1 cellular context compared by ENCODE assay signal in the genomic region with DNA sequence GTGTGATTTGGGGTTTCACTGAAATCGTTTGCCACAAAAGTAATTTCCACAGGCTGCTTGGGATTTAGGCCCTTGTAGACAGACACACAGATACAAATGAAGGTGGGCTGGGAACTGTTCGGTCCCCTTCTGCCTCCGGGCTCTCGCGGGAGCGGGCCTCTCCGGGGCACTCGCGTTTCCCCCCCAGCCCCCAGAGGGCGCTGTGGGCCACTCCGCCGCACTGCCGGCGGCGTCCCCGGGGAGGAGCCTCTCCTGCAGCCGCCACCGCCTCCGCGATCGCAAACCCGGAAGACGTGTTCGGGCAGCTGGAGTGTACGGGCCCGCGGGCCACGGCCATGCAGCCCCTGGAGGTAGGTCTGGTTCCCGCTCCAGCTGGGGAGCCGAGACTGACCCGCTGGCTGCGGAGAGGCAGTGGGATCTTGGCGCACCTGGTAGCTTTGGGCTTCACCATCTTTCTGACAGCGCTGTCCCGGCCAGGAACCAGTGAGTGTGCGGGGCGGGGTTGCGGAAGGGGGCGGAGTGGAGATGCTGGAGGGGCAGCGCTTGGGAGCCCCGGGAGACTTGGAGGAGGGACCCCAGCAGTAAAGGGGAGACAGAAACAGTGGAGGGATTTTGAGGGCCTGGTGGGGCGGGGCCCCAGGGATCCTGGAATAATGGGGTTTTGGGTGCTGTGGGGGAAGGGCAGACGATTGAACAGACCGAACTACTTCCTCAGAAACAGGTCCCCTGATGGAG.
TF ChIP-seq lines count a peak whose summit lies in the region.

A gene with protein sequence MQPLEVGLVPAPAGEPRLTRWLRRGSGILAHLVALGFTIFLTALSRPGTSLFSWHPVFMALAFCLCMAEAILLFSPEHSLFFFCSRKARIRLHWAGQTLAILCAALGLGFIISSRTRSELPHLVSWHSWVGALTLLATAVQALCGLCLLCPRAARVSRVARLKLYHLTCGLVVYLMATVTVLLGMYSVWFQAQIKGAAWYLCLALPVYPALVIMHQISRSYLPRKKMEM (plus strand): TSS at position 290 of the 735 bp plus-strand sequence. CDS start 46 bp downstream, at position 336.

TF ChIP-seq in HepG2, 621 proteins besides CTCF, POLR2A, EP300 and RAD21 (continued from another document and continues in another):
- TF ChIP-seq, protein P1, sequence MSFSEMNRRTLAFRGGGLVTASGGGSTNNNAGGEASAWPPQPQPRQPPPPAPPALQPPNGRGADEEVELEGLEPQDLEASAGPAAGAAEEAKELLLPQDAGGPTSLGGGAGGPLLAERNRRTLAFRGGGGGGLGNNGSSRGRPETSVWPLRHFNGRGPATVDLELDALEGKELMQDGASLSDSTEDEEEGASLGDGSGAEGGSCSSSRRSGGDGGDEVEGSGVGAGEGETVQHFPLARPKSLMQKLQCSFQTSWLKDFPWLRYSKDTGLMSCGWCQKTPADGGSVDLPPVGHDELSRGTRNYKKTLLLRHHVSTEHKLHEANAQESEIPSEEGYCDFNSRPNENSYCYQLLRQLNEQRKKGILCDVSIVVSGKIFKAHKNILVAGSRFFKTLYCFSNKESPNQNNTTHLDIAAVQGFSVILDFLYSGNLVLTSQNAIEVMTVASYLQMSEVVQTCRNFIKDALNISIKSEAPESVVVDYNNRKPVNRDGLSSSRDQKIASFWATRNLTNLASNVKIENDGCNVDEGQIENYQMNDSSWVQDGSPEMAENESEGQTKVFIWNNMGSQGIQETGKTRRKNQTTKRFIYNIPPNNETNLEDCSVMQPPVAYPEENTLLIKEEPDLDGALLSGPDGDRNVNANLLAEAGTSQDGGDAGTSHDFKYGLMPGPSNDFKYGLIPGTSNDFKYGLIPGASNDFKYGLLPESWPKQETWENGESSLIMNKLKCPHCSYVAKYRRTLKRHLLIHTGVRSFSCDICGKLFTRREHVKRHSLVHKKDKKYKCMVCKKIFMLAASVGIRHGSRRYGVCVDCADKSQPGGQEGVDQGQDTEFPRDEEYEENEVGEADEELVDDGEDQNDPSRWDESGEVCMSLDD (CRISPR knock-in tag; IDR thresholded peaks at IDR 0.05; ENCODE audit: borderline replicate concordance), result no peak
- TF ChIP-seq MTF2 (CRISPR knock-in tag; IDR thresholded peaks at IDR 0.05; ENCODE audit: borderline replicate concordance), result no peak
- no peak for TF ChIP-seq TBL1XR1 (IDR thresholded peaks at IDR 0.05; ENCODE audit: borderline replicate concordance, low read length, partially characterized antibody)
- TF ChIP-seq, protein P2, sequence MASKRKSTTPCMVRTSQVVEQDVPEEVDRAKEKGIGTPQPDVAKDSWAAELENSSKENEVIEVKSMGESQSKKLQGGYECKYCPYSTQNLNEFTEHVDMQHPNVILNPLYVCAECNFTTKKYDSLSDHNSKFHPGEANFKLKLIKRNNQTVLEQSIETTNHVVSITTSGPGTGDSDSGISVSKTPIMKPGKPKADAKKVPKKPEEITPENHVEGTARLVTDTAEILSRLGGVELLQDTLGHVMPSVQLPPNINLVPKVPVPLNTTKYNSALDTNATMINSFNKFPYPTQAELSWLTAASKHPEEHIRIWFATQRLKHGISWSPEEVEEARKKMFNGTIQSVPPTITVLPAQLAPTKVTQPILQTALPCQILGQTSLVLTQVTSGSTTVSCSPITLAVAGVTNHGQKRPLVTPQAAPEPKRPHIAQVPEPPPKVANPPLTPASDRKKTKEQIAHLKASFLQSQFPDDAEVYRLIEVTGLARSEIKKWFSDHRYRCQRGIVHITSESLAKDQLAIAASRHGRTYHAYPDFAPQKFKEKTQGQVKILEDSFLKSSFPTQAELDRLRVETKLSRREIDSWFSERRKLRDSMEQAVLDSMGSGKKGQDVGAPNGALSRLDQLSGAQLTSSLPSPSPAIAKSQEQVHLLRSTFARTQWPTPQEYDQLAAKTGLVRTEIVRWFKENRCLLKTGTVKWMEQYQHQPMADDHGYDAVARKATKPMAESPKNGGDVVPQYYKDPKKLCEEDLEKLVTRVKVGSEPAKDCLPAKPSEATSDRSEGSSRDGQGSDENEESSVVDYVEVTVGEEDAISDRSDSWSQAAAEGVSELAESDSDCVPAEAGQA (IDR thresholded peaks at IDR 0.05; ENCODE audit: low read depth), result 0 out of 2 replicates have a peak, but pooled peaks have one; percentile 22
- TF ChIP-seq, protein P2 (CRISPR knock-in tag; IDR thresholded peaks at IDR 0.05; ENCODE audit: borderline replicate concordance), result no peak
- TF ChIP-seq, protein P3, sequence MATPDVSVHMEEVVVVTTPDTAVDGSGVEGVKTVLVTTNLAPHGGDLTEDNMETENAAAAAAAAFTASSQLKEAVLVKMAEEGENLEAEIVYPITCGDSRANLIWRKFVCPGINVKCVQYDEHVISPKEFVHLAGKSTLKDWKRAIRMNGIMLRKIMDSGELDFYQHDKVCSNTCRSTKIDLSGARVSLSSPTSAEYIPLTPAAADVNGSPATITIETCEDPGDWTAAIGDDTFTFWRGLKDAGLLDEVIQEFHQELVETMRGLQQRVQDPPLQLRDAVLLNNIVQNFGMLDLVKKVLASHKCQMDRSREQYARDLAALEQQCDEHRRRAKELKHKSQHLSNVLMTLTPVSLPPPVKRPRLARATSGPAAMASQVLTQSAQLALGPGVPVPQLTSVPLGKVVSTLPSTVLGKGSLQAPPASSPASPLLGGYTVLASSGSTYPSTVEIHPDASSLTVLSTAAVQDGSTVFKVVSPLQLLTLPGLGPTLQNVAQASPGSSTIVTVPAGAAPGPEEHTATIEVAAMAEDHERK (CRISPR knock-in tag; IDR thresholded peaks at IDR 0.05; ENCODE audit: low read depth), result peak; percentile 53; the same call in 1 of the 2 replicates
- TF ChIP-seq THYN1 (CRISPR knock-in tag; IDR thresholded peaks at IDR 0.05; ENCODE audit: borderline replicate concordance, low read depth), result 0 out of 2 replicates have a peak, but pooled peaks have one; percentile 72
- TF ChIP-seq ELF4 (CRISPR knock-in tag; IDR thresholded peaks at IDR 0.05; ENCODE audit: borderline replicate concordance), result peak; percentile 94
- TF ChIP-seq GATAD2A (CRISPR knock-in tag; IDR thresholded peaks at IDR 0.05), result peak; percentile 21; the same call in 1 of the 2 replicates
- TF ChIP-seq NFYC (CRISPR knock-in tag; IDR thresholded peaks at IDR 0.05), result no peak
- TF ChIP-seq ZBTB1 (CRISPR knock-in tag; IDR thresholded peaks at IDR 0.05; ENCODE audit: borderline replicate concordance), result no peak
- no peak for TF ChIP-seq HOXA7 (CRISPR knock-in tag; IDR thresholded peaks at IDR 0.05)
- TF ChIP-seq NR2F2 (IDR thresholded peaks at IDR 0.05; ENCODE audit: borderline replicate concordance, low read depth), result no peak
- no peak for TF ChIP-seq RCOR2 (CRISPR knock-in tag; IDR thresholded peaks at IDR 0.05)
- TF ChIP-seq REL (CRISPR knock-in tag; conservative IDR thresholded peaks at IDR 0.05), result peak; percentile 65; the same call in 1 of the 2 replicates
- TF ChIP-seq, protein P4, sequence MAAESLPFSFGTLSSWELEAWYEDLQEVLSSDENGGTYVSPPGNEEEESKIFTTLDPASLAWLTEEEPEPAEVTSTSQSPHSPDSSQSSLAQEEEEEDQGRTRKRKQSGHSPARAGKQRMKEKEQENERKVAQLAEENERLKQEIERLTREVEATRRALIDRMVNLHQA (CRISPR knock-in tag; IDR thresholded peaks at IDR 0.05), result no peak
- TF ChIP-seq, protein P5, sequence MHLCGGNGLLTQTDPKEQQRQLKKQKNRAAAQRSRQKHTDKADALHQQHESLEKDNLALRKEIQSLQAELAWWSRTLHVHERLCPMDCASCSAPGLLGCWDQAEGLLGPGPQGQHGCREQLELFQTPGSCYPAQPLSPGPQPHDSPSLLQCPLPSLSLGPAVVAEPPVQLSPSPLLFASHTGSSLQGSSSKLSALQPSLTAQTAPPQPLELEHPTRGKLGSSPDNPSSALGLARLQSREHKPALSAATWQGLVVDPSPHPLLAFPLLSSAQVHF (CRISPR knock-in tag; IDR thresholded peaks at IDR 0.05), result no peak
- TF ChIP-seq, protein P6, sequence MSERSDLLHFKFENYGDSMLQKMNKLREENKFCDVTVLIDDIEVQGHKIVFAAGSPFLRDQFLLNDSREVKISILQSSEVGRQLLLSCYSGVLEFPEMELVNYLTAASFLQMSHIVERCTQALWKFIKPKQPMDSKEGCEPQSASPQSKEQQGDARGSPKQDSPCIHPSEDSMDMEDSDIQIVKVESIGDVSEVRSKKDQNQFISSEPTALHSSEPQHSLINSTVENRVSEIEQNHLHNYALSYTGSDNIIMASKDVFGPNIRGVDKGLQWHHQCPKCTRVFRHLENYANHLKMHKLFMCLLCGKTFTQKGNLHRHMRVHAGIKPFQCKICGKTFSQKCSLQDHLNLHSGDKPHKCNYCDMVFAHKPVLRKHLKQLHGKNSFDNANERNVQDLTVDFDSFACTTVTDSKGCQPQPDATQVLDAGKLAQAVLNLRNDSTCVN (CRISPR knock-in tag; IDR thresholded peaks at IDR 0.05; ENCODE audit: borderline replicate concordance), result peak; percentile 82; the same call in 1 of the 2 replicates
- TF ChIP-seq ZNF891 (CRISPR knock-in tag; IDR thresholded peaks at IDR 0.05), result peak; percentile 85; the same call in 1 of the 2 replicates
- no peak for TF ChIP-seq NR2F6 (IDR thresholded peaks at IDR 0.05)
- TF ChIP-seq NR2F6 (CRISPR knock-in tag; IDR thresholded peaks at IDR 0.05), result peak; percentile 29; the same call in 1 of the 2 replicates
- no peak for TF ChIP-seq NFIC (IDR thresholded peaks at IDR 0.05; ENCODE audit: low read length)
- 0 out of 2 replicates have a peak, but pooled peaks have one; percentile 34 for TF ChIP-seq ZSCAN12 (CRISPR knock-in tag; IDR thresholded peaks at IDR 0.05)
- TF ChIP-seq SYNCRIP (IDR thresholded peaks at IDR 0.05; ENCODE audit: insufficient read depth, low read depth, low read length), result no peak
- TF ChIP-seq ARHGAP35 (CRISPR knock-in tag; IDR thresholded peaks at IDR 0.05; ENCODE audit: borderline replicate concordance), result no peak
- TF ChIP-seq, protein P7, sequence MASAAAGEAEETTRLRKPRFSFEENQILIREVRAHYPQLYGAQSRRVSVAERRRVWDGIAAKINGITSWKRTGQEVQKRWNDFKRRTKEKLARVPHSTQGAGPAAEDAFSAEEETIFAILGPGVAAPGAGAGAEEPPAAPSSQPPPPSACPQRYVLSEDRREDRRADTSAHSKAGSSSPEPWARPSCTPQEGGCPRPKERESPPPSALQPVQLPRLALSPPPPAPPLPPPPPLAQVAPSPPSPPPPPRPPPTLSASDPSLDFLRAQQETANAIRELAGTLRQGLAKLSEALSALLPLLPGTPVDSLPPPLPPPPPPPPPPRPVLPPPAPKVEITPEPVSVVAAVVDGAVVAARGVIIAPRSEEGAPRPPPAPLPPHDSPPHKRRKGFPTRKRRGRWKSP (CRISPR knock-in tag; IDR thresholded peaks at IDR 0.05), result peak; percentile 64; the same call in 1 of the 2 replicates
- no peak for TF ChIP-seq ZNF496 (CRISPR knock-in tag; IDR thresholded peaks at IDR 0.05; ENCODE audit: insufficient replicate concordance)
- no peak for TF ChIP-seq ZFP36 (IDR thresholded peaks at IDR 0.05; ENCODE audit: borderline replicate concordance, low read depth, low read length, partially characterized antibody)
- TF ChIP-seq, protein P8, sequence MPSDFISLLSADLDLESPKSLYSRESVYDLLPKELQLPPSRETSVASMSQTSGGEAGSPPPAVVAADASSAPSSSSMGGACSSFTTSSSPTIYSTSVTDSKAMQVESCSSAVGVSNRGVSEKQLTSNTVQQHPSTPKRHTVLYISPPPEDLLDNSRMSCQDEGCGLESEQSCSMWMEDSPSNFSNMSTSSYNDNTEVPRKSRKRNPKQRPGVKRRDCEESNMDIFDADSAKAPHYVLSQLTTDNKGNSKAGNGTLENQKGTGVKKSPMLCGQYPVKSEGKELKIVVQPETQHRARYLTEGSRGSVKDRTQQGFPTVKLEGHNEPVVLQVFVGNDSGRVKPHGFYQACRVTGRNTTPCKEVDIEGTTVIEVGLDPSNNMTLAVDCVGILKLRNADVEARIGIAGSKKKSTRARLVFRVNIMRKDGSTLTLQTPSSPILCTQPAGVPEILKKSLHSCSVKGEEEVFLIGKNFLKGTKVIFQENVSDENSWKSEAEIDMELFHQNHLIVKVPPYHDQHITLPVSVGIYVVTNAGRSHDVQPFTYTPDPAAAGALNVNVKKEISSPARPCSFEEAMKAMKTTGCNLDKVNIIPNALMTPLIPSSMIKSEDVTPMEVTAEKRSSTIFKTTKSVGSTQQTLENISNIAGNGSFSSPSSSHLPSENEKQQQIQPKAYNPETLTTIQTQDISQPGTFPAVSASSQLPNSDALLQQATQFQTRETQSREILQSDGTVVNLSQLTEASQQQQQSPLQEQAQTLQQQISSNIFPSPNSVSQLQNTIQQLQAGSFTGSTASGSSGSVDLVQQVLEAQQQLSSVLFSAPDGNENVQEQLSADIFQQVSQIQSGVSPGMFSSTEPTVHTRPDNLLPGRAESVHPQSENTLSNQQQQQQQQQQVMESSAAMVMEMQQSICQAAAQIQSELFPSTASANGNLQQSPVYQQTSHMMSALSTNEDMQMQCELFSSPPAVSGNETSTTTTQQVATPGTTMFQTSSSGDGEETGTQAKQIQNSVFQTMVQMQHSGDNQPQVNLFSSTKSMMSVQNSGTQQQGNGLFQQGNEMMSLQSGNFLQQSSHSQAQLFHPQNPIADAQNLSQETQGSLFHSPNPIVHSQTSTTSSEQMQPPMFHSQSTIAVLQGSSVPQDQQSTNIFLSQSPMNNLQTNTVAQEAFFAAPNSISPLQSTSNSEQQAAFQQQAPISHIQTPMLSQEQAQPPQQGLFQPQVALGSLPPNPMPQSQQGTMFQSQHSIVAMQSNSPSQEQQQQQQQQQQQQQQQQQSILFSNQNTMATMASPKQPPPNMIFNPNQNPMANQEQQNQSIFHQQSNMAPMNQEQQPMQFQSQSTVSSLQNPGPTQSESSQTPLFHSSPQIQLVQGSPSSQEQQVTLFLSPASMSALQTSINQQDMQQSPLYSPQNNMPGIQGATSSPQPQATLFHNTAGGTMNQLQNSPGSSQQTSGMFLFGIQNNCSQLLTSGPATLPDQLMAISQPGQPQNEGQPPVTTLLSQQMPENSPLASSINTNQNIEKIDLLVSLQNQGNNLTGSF (CRISPR knock-in tag; IDR thresholded peaks at IDR 0.05), result peak; percentile 62; the same call in 1 of the 2 replicates
- TF ChIP-seq, protein P9, sequence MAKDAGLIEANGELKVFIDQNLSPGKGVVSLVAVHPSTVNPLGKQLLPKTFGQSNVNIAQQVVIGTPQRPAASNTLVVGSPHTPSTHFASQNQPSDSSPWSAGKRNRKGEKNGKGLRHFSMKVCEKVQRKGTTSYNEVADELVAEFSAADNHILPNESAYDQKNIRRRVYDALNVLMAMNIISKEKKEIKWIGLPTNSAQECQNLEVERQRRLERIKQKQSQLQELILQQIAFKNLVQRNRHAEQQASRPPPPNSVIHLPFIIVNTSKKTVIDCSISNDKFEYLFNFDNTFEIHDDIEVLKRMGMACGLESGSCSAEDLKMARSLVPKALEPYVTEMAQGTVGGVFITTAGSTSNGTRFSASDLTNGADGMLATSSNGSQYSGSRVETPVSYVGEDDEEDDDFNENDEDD (CRISPR knock-in tag; IDR thresholded peaks at IDR 0.05; ENCODE audit: borderline replicate concordance), result peak; percentile 53; the same call in 1 of the 2 replicates
- no peak for TF ChIP-seq GTF3A (CRISPR knock-in tag; conservative IDR thresholded peaks at IDR 0.05)
